In genomic region chr17:44961921-44962350, GRCh38 we compare ENCODE assay signal across 1 cellular context.
TF ChIP-seq lines count a peak whose summit lies in the region.

No MANE protein-coding gene starts in this region.

TF ChIP-seq in GM23338, 12 proteins besides CTCF, POLR2A, EP300 and RAD21 (continued from another document):
- TF ChIP-seq ZNF331 (CRISPR knock-in tag; IDR thresholded peaks at IDR 0.05; ENCODE audit: low read depth), result no peak
- no peak for TF ChIP-seq NANOG (IDR thresholded peaks at IDR 0.05; ENCODE audit: borderline replicate concordance)
- TF ChIP-seq POLR2AphosphoS5 (IDR thresholded peaks at IDR 0.05; ENCODE audit: low read depth), result no peak
- TF ChIP-seq EZH2phosphoT487 (IDR thresholded peaks at IDR 0.05; ENCODE audit: unreplicated experiment), result no peak
- TF ChIP-seq ZNF462 (CRISPR knock-in tag; IDR thresholded peaks at IDR 0.05), result no peak
- no peak for TF ChIP-seq EZH2 (IDR thresholded peaks at IDR 0.05; ENCODE audit: low read depth, unreplicated experiment)
